In genomic region chr3:19598870-19599269, GRCh38 we compare ENCODE assay signal across 18 cellular contexts.
DNase-seq lines count a peak whose midpoint lies in the region; ATAC-seq and TF ChIP-seq lines count a peak whose summit lies in the region.
"Had no signal": no experiment of that assay in that cellular context is flagged by ENCODE, and none has a peak within 500 bp of the region (broad histone marks: within the 10 kb centered on the region; RNA-seq: fewer than 3 reads in every experiment).

No MANE protein-coding gene starts in this region.

- H3K27me3 ChIP-seq in body of pancreas, result no peaks in the 10 kb centered on the region
- H3K27me3 ChIP-seq: brain microvascular endothelial cell, gastroesophageal sphincter, upper lobe of left lung had no signal

- H3K36me3 ChIP-seq in body of pancreas (replicated peaks in 1 of 2; ENCODE audit: insufficient read depth in 1 of 2, low read depth in 2 of 2), result no peaks in the 10 kb centered on the region
- H3K36me3 ChIP-seq: brain microvascular endothelial cell, gastroesophageal sphincter, upper lobe of left lung had no signal

- DNase-seq in GM10266 (ENCODE audit: extremely low spot score) (peak; percentile 10), body of pancreas (no peak), RKO (ENCODE audit: low spot score) (no peak), occipital lobe (lab: John Stamatoyannopoulos, UW) (no peak), HPDE6-E6E7 (ENCODE audit: extremely low spot score) (no peak)
- DNase-seq: activated CD4-positive, alpha-beta T cell treated with anti-CD3 and anti-CD28 coated beads, Interleukin-2, amount 50 U/mL, for 48 hours; brain microvascular endothelial cell; GDM1; islet precursor cell; mucosa of descending colon; MV-4-11; posterior cingulate gyrus; T-helper 9 cell; upper lobe of left lung had no signal

- no peaks in the 10 kb centered on the region for H3K4me1 ChIP-seq in body of pancreas
- H3K4me1 ChIP-seq: gastroesophageal sphincter, upper lobe of left lung had no signal

- TF ChIP-seq CTCF in GM10266 (IDR thresholded peaks at IDR 0.05; ENCODE audit: control insufficient read depth, insufficient read depth, low read depth, missing control alignments) (no peak), body of pancreas (IDR thresholded peaks at IDR 0.05) (no peak)

- no peak overlapping the region for H3K4me3 ChIP-seq in body of pancreas
- H3K4me3 ChIP-seq: gastroesophageal sphincter, mucosa of descending colon, upper lobe of left lung had no signal

- no peak for TF ChIP-seq POLR2A in body of pancreas (IDR thresholded peaks at IDR 0.05)

- ATAC-seq in GM19351 (IDR thresholded peaks at IDR 0.05; ENCODE audit: unreplicated experiment) (peak; percentile 89), HG02623 (IDR thresholded peaks at IDR 0.05; ENCODE audit: unreplicated experiment) (peak; percentile 79), HG03196 (IDR thresholded peaks at IDR 0.05; ENCODE audit: unreplicated experiment) (peak; percentile 79), body of pancreas (no peak)
- ATAC-seq: gastroesophageal sphincter, mucosa of descending colon had no signal

- H3K27ac ChIP-seq in body of pancreas, result no peak overlapping the region
- H3K27ac ChIP-seq: brain microvascular endothelial cell, gastroesophageal sphincter, upper lobe of left lung had no signal

- WGBS in body of pancreas, 2 donors, result 21 to 60% methylated on average over 2 of the region's 2 CpGs

- no peaks in the 10 kb centered on the region for H3K9me3 ChIP-seq in body of pancreas
- H3K9me3 ChIP-seq: mucosa of descending colon, upper lobe of left lung had no signal

- intact Hi-C loops in body of pancreas (cut with DNase I), result no loop called here
